Comparison of ENCODE assay signal across 11 cellular contexts in the genomic region with DNA sequence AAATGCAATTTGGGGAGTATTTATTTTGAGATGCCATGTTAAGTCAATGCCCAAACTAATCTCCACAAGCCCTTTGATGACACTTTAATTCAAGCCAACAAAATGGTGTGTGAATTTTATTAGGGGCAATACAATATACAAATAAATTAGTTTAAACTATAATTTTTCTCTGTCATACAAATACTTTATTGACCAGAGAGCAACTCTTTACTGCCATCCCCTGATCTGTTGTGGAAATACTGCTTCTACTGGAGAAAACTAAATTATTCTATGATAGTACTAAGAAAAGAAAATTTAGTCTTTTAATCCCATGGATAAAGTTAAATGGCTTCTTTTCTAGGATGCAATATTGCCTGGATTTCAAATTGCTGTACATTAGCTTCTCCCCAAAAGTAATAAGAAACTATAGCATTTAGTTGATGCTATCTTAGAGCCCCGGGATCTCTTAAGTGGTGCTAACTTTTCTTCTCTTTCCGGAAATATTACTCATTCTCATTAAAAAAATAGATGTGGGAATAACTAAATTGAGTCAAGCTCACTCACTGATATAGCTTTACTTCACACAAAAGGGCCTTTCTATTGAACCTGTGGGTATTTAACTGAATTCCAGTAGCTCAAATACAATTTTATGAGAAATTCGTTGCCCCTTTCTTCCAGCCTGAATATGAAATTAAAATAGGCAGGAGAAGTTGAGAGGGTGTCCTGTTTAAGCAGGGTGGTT. TPM values are rescaled to one million over a fixed set of nuclear protein-coding genes. Genes with fewer than 3 reads are reported as not detected.
DNase-seq lines count a peak whose midpoint lies in the region; ATAC-seq and TF ChIP-seq lines count a peak whose summit lies in the region.
"Had no signal": no experiment of that assay in that cellular context is flagged by ENCODE, and none has a peak within 500 bp of the region (broad histone marks: within the 10 kb centered on the region; RNA-seq: fewer than 3 reads in every experiment).

No MANE protein-coding gene starts in this region.

- H3K27ac Mint-ChIP-seq in activated T-helper 1 cell treated with anti-CD3 and anti-CD28 coated beads, Interleukin-12 subunit alpha, Interleukin-12 subunit beta, Interleukin-2, Interleukin-4 antibody, amounts not matched to agents 30 ng/mL and 10 ng/mL and 1 ng/mL, durations not matched to agents 14 hours and 24 hours and 36 hours: no peak overlapping the region
- H3K27ac Mint-ChIP-seq in effector memory CD8-positive, alpha-beta T cell: no peak overlapping the region
- H3K27ac Mint-ChIP-seq: activated naive CD4-positive, alpha-beta T cell treated with anti-CD3 and anti-CD28 coated beads, Interleukin-2, amount 50 U/mL, for 24 hours had no signal

- no peak overlapping the region for H3K4me3 ChIP-seq in adipocyte (ENCODE audit: low read length)
- H3K4me3 ChIP-seq in left lung: no peak overlapping the region

- H3K4me1 ChIP-seq in adipocyte (ENCODE audit: control insufficient read depth, insufficient read depth, low read length) (no peaks in the 10 kb centered on the region), left lung (no peaks in the 10 kb centered on the region)

- intact Hi-C loops in left lung (cut with DNase I): loop anchor here in 1 of 2 donors (5.0 kb wide), 1 partner anchor 106 kb away; no protein-coding TSS in a partner anchor
- intact Hi-C loops in activated T-helper 1 cell treated with anti-CD3 and anti-CD28 coated beads, Interleukin-12 subunit alpha, Interleukin-12 subunit beta, Interleukin-2, Interleukin-4 antibody, amounts not matched to agents 30 ng/mL and 10 ng/mL and 1 ng/mL, durations not matched to agents 14 hours and 24 hours and 36 hours (cut with micrococcal nuclease): loop anchor here (2.0 to 5.0 kb wide), 2 partner anchors 39 to 51 kb away; a partner anchor contains a TSS

- in situ Hi-C loops in KBM-7 (cut with MboI; ENCODE audit: low pct_unique_long_range_greater_than_20kb, low sequenced_read_pairs): loop anchor here (25.0 kb wide), 1 partner anchor 101 kb away; no protein-coding TSS in a partner anchor

- H3K27me3 ChIP-seq in adipocyte (replicated peaks; ENCODE audit: control insufficient read depth, insufficient read depth, low read length): no peaks in the 10 kb centered on the region
- H3K27me3 ChIP-seq in left lung: no peaks in the 10 kb centered on the region

- no peak overlapping the region for H3K4me3 Mint-ChIP-seq in activated T-helper 1 cell treated with anti-CD3 and anti-CD28 coated beads, Interleukin-12 subunit alpha, Interleukin-12 subunit beta, Interleukin-2, Interleukin-4 antibody, amounts not matched to agents 30 ng/mL and 10 ng/mL and 1 ng/mL, durations not matched to agents 14 hours and 24 hours and 36 hours
- H3K4me3 Mint-ChIP-seq in effector memory CD8-positive, alpha-beta T cell: no peak overlapping the region
- H3K4me3 Mint-ChIP-seq: activated naive CD4-positive, alpha-beta T cell treated with anti-CD3 and anti-CD28 coated beads, Interleukin-2, amount 50 U/mL, for 24 hours had no signal

- TF ChIP-seq CTCF in left lung (IDR thresholded peaks at IDR 0.05): peak; percentile 13 to 41

- H3K36me3 ChIP-seq in adipocyte (ENCODE audit: control insufficient read depth, insufficient read depth, low read length, severe bottlenecking) (no peaks in the 10 kb centered on the region), left lung (no peaks in the 10 kb centered on the region)

- H3K36me3 Mint-ChIP-seq in activated T-helper 1 cell treated with anti-CD3 and anti-CD28 coated beads, Interleukin-12 subunit alpha, Interleukin-12 subunit beta, Interleukin-2, Interleukin-4 antibody, amounts not matched to agents 30 ng/mL and 10 ng/mL and 1 ng/mL, durations not matched to agents 14 hours and 24 hours and 36 hours (ENCODE audit: low read depth): no peaks in the 10 kb centered on the region
- H3K36me3 Mint-ChIP-seq in effector memory CD8-positive, alpha-beta T cell (ENCODE audit: insufficient read depth): no peaks in the 10 kb centered on the region
- H3K36me3 Mint-ChIP-seq: activated naive CD4-positive, alpha-beta T cell treated with anti-CD3 and anti-CD28 coated beads, Interleukin-2, amount 50 U/mL, for 24 hours had no signal

- peaks cover 7% of the 10 kb centered on the region for H3K27me3 Mint-ChIP-seq in activated T-helper 1 cell treated with anti-CD3 and anti-CD28 coated beads, Interleukin-12 subunit alpha, Interleukin-12 subunit beta, Interleukin-2, Interleukin-4 antibody, amounts not matched to agents 30 ng/mL and 10 ng/mL and 1 ng/mL, durations not matched to agents 14 hours and 24 hours and 36 hours (ENCODE audit: insufficient read depth)
- peaks cover under 1 to 8% of the 10 kb centered on the region in 2 donors for H3K27me3 Mint-ChIP-seq in effector memory CD8-positive, alpha-beta T cell

- DNase-seq in COLO829 (ENCODE audit: low spot score) (peak; percentile 69), KBM-7 (peak; percentile 22), adipocyte (ENCODE audit: low read depth) (peak; percentile 66), left lung (no peak), NCI-H1436 (lab: John Stamatoyannopoulos, UW) (no peak)
- no peak for DNase-seq in activated T-helper 1 cell treated with anti-CD3 and anti-CD28 coated beads, Interleukin-12 subunit alpha, Interleukin-12 subunit beta, Interleukin-2, Interleukin-4 antibody, amounts not matched to agents 30 ng/mL and 10 ng/mL and 1 ng/mL, durations not matched to agents 14 hours and 24 hours and 36 hours (ENCODE audit: low spot score)
- DNase-seq in effector memory CD8-positive, alpha-beta T cell: no peak
- DNase-seq: MV-4-11 had no signal

- no peaks in the 10 kb centered on the region for H3K4me1 Mint-ChIP-seq in activated T-helper 1 cell treated with anti-CD3 and anti-CD28 coated beads, Interleukin-12 subunit alpha, Interleukin-12 subunit beta, Interleukin-2, Interleukin-4 antibody, amounts not matched to agents 30 ng/mL and 10 ng/mL and 1 ng/mL, durations not matched to agents 14 hours and 24 hours and 36 hours (ENCODE audit: low read depth)
- no peaks in the 10 kb centered on the region for H3K4me1 Mint-ChIP-seq in effector memory CD8-positive, alpha-beta T cell (ENCODE audit: low read depth in 2 of 2)
- H3K4me1 Mint-ChIP-seq: activated naive CD4-positive, alpha-beta T cell treated with anti-CD3 and anti-CD28 coated beads, Interleukin-2, amount 50 U/mL, for 24 hours had no signal

- no peaks in the 10 kb centered on the region for H3K9me3 Mint-ChIP-seq in activated T-helper 1 cell treated with anti-CD3 and anti-CD28 coated beads, Interleukin-12 subunit alpha, Interleukin-12 subunit beta, Interleukin-2, Interleukin-4 antibody, amounts not matched to agents 30 ng/mL and 10 ng/mL and 1 ng/mL, durations not matched to agents 14 hours and 24 hours and 36 hours
- H3K9me3 Mint-ChIP-seq in effector memory CD8-positive, alpha-beta T cell: no peaks in the 10 kb centered on the region
- H3K9me3 Mint-ChIP-seq: activated naive CD4-positive, alpha-beta T cell treated with anti-CD3 and anti-CD28 coated beads, Interleukin-2, amount 50 U/mL, for 24 hours had no signal

- H3K9me3 ChIP-seq in adipocyte (ENCODE audit: control insufficient read depth, low read length) (no peaks in the 10 kb centered on the region), left lung (no peaks in the 10 kb centered on the region)

- no peak overlapping the region for H3K9ac ChIP-seq in adipocyte (ENCODE audit: low read length)

- ATAC-seq in left lung (peak; percentile 52), GM21737 (IDR thresholded peaks at IDR 0.05; ENCODE audit: unreplicated experiment) (no peak)
- ATAC-seq in effector memory CD8-positive, alpha-beta T cell (replicated peaks): no peak

- no peak overlapping the region for H3K27ac ChIP-seq in left lung

RNA-seq across cellular contexts. Expression of a gene that starts 49.2 kb away (rescaled TPM):
- total RNA-seq in left lung: 10 to 100 TPM; 27.4 to 30.6 TPM
- 0.47 and 0.64 TPM in 2 replicates for total RNA-seq in activated T-helper 1 cell treated with anti-CD3 and anti-CD28 coated beads, Interleukin-12 subunit alpha, Interleukin-12 subunit beta, Interleukin-2, Interleukin-4 antibody, amounts not matched to agents 30 ng/mL and 10 ng/mL and 1 ng/mL, durations not matched to agents 14 hours and 24 hours and 36 hours

RNA-seq across cellular contexts. Expression of a gene that starts 58.7 kb away (rescaled TPM):
- total RNA-seq in left lung: not detected
- total RNA-seq in activated T-helper 1 cell treated with anti-CD3 and anti-CD28 coated beads, Interleukin-12 subunit alpha, Interleukin-12 subunit beta, Interleukin-2, Interleukin-4 antibody, amounts not matched to agents 30 ng/mL and 10 ng/mL and 1 ng/mL, durations not matched to agents 14 hours and 24 hours and 36 hours: not detected in 2 replicates
- total RNA-seq: pulmonary artery endothelial cell had no signal

Comparison
In these comparisons a context has a peak if more than half of its experiments do, and no peak if none do; other contexts are left out.
1. DNase-seq: peak in COLO829 (single experiment), KBM-7 (single experiment) and adipocyte (single experiment); none in left lung (0 of 2), NCI-H1436 (single experiment), activated T-helper 1 cell treated with anti-CD3 and anti-CD28 coated beads, Interleukin-12 subunit alpha, Interleukin-12 subunit beta, Interleukin-2, Interleukin-4 antibody, amounts not matched to agents 30 ng/mL and 10 ng/mL and 1 ng/mL, durations not matched to agents 14 hours and 24 hours and 36 hours (single experiment) and effector memory CD8-positive, alpha-beta T cell (0 of 3).
2. RNA of a gene that starts 49.2 kb away (total RNA-seq): 27.4 to 30.6 TPM in left lung; 0.47 to 0.64 TPM in activated T-helper 1 cell treated with anti-CD3 and anti-CD28 coated beads, Interleukin-12 subunit alpha, Interleukin-12 subunit beta, Interleukin-2, Interleukin-4 antibody, amounts not matched to agents 30 ng/mL and 10 ng/mL and 1 ng/mL, durations not matched to agents 14 hours and 24 hours and 36 hours; every median in the first group is over 10 times any median in the second.